Comparison of ENCODE assay signal across 1 cellular context in the genomic region with DNA sequence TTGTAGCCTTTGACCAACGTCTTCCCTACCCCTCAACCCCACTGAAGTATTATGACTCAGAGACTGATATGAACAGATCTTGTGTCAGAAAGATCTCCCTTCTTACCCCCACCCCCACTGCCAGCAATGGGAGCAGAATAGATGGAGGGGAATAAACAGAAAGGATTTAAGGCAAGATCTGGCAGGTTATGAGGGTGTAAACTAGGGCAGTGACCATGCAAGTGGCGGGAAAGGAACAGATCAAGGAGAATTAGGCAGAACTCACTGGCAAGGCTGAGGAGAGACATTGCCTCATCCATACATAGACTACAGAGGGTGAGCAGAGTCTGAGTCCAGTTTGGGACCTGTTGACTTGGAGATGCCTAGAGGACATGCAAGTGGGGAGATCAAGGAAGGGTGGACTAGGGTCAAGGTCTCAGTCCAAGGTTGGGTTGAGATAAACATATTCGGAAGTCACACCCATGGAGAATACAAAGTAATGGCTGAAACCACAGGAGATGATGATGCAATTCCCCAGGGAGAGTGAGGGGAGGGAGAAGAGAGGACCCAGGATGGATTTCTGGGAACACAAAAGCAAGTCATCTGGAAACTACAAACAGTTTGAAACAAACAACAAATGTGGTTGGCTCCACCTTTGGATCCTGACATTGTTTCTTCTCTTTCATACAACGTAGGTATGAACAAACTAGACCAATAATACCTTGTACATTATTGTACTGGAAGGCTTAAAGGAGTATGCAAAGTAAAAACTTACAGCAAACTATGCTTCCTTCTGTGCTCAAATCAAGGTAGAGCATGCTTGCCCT.
TF ChIP-seq lines count a peak whose summit lies in the region.

No MANE protein-coding gene starts in this region.

TF ChIP-seq in HEK293, 187 proteins besides CTCF, POLR2A, EP300 and RAD21:
- TF ChIP-seq ZNF645 (tag by site-specific recombination; IDR thresholded peaks at IDR 0.05): no peak
- TF ChIP-seq SCRT2 (tag by site-specific recombination; IDR thresholded peaks at IDR 0.05): peak; percentile 42; the same call in 1 of the 2 replicates
